ENCODE assay signal across 26 cellular contexts in genomic region chr2:217599906-217600305, GRCh38.
DNase-seq lines count a peak whose midpoint lies in the region; ATAC-seq and TF ChIP-seq lines count a peak whose summit lies in the region.
"Had no signal": no experiment of that assay in that cellular context is flagged by ENCODE, and none has a peak within 500 bp of the region (broad histone marks: within the 10 kb centered on the region; RNA-seq: fewer than 3 reads in every experiment).

No MANE protein-coding gene starts in this region.

- intact Hi-C loops in IMR-90 (cut with micrococcal nuclease) (loop anchor here (5.0 kb wide), 1 partner anchor 42 kb away; no protein-coding TSS in a partner anchor), uterus (cut with DNase I; ENCODE audit: low total_unique reads) (no loop called here)

- CTCF ChIA-PET in IMR-90 (lab: Yijun Ruan, JAX), result no interaction called here

- H3K36me3 ChIP-seq in IMR-90 (ENCODE audit: control insufficient read depth, insufficient read depth, low read length), result no peaks in the 10 kb centered on the region
- H3K36me3 ChIP-seq in hepatocyte (replicated peaks; ENCODE audit: insufficient read depth, low read depth), result no peaks in the 10 kb centered on the region
- H3K36me3 ChIP-seq in uterus, result no peaks in the 10 kb centered on the region
- H3K36me3 ChIP-seq: BLaER1 treated with 17β-estradiol and CSF1 and Interleukin-3, amounts not matched to agents 10 nM and 100 nM; HAP-1 had no signal

- H4K5ac ChIP-seq in IMR-90 (ENCODE audit: low read depth, low read length), result no peak overlapping the region

- no peak overlapping the region for H2BK20ac ChIP-seq in IMR-90 (ENCODE audit: low read depth, low read length)

- no peak overlapping the region for H2BK5ac ChIP-seq in IMR-90 (ENCODE audit: low read depth, low read length, poor library complexity, severe bottlenecking)

- no peak overlapping the region for H2BK15ac ChIP-seq in IMR-90 (ENCODE audit: low read depth, low read length)

- WGBS in IMR-90 (ENCODE audit: extremely low coverage in 2 of 2, insufficient read length in 1 of 2), 2 experiments, result no CpG with 5 or more reads among the region's 3 CpGs
- WGBS in hepatocyte (ENCODE audit: low lambda C conversion rate, missing lambda C conversion rate), result 74% methylated on average over 3 of the region's 3 CpGs

- H3K4ac ChIP-seq in IMR-90 (ENCODE audit: low read depth, low read length), result no peak overlapping the region

- H2AFZ ChIP-seq in IMR-90 (replicated peaks; ENCODE audit: low read length, poor library complexity) (no peak overlapping the region), hepatocyte (no peak overlapping the region)

- H4K20me1 ChIP-seq in IMR-90 (ENCODE audit: insufficient read depth, low read length), result no peaks in the 10 kb centered on the region
- H4K20me1 ChIP-seq in hepatocyte (ENCODE audit: insufficient read depth, poor library complexity, severe bottlenecking), result no peaks in the 10 kb centered on the region
- H4K20me1 ChIP-seq: BLaER1 treated with 17β-estradiol and CSF1 and Interleukin-3, amounts not matched to agents 10 nM and 100 nM had no signal

- no peak overlapping the region for H4K91ac ChIP-seq in IMR-90 (ENCODE audit: insufficient read depth, low read depth, low read length)

- H3K4me2 ChIP-seq in IMR-90 (ENCODE audit: low read depth, low read length), result no peak overlapping the region
- no peak overlapping the region for H3K4me2 ChIP-seq in hepatocyte
- H3K4me2 ChIP-seq: A549; BLaER1 treated with 17β-estradiol and CSF1 and Interleukin-3, amounts not matched to agents 10 nM and 100 nM; KMS-11 had no signal

- H3K9ac ChIP-seq in IMR-90 (ENCODE audit: low read depth, low read length), result no peak overlapping the region
- H3K9ac ChIP-seq: BLaER1 treated with 17β-estradiol and CSF1 and Interleukin-3, amounts not matched to agents 10 nM and 100 nM; KMS-11 had no signal

- no peak overlapping the region for H3K4me3 ChIP-seq in IMR-90 (ENCODE audit: insufficient read depth, low read depth, low read length)
- H3K4me3 ChIP-seq in hepatocyte, result no peak overlapping the region
- H3K4me3 ChIP-seq in uterus, result no peak overlapping the region
- H3K4me3 ChIP-seq: A549; BLaER1 treated with 17β-estradiol and CSF1 and Interleukin-3, amounts not matched to agents 10 nM and 100 nM; HAP-1; SK-N-MC had no signal

- no peak overlapping the region for H3K18ac ChIP-seq in IMR-90 (ENCODE audit: low read depth, low read length)

- H3K79me1 ChIP-seq in IMR-90 (ENCODE audit: low read depth in 1 of 2, low read length in 2 of 2), result no peaks in the 10 kb centered on the region

- ATAC-seq in IMR-90 (ENCODE audit: low read depth) (peak; percentile 35; the same call in 1 of the 2 replicates), left lobe of liver (no peak)
- ATAC-seq: A549 had no signal

- DNase-seq in IMR-90, result peak; percentile 29
- DNase-seq in amniotic epithelial cell (ENCODE audit: low read depth), result peak; percentile 79
- DNase-seq in hepatocyte (ENCODE audit: low spot score), result peak; percentile 52
- peak; percentile 23 for DNase-seq in superior temporal gyrus (ENCODE audit: extremely low spot score)
- no peak for DNase-seq in uterus
- no peak for DNase-seq in NCI-H446 treated with DMSO at 0.1 percent for 48 hours (lab: John Stamatoyannopoulos, UW)
- no peak for DNase-seq in left lobe of liver (ENCODE audit: low spot score)
- no peak for DNase-seq in cerebellar nuclear complex (lab: John Stamatoyannopoulos, UW)
- DNase-seq: AML-193; CD4-positive, alpha-beta T cell; GOT3; HFFc6; MM.1S; NCI-H1092; NCI-H1417 treated with DMSO at 0.1 percent for 48 hours; NCI-H1694 treated with DMSO at 0.1 percent for 48 hours; NCI-H2081; NCI-H2227 treated with DMSO at 0.1 percent for 48 hours; NCI-H510A; NCI-H69; SIG-M5 had no signal

- TF ChIP-seq POLR2A in IMR-90 (IDR thresholded peaks at IDR 0.05; ENCODE audit: low read depth, low read length) (no peak), uterus (IDR thresholded peaks at IDR 0.05) (no peak)

- in situ Hi-C loops in IMR-90 (cut with MboI; ENCODE audit: low sequenced_read_pairs), result no loop called here

- POLR2A ChIA-PET in IMR-90 (lab: Charles Lee; ENCODE audit: unreplicated experiment), result no interaction called here

- peaks cover 67% of the 10 kb centered on the region for H3K27me3 ChIP-seq in IMR-90 (ENCODE audit: control insufficient read depth, insufficient read depth, low read length)
- H3K27me3 ChIP-seq in hepatocyte, result no peaks in the 10 kb centered on the region
- no peaks in the 10 kb centered on the region for H3K27me3 ChIP-seq in uterus
- H3K27me3 ChIP-seq: BLaER1 treated with 17β-estradiol and CSF1 and Interleukin-3, amounts not matched to agents 10 nM and 100 nM had no signal

- no peak overlapping the region for H4K8ac ChIP-seq in IMR-90 (ENCODE audit: low read depth in 2 of 2, low read length in 2 of 2)

- H3K23ac ChIP-seq in IMR-90 (ENCODE audit: low read depth, low read length), result no peak overlapping the region

- H3K27ac ChIP-seq in IMR-90 (ENCODE audit: insufficient read depth, low read length) (no peak overlapping the region), hepatocyte (no peak overlapping the region), uterus (no peak overlapping the region)
- H3K27ac ChIP-seq: A549; BLaER1 treated with 17β-estradiol and CSF1 and Interleukin-3, amounts not matched to agents 10 nM and 100 nM; KMS-11; SK-N-MC had no signal

- H3K79me2 ChIP-seq in hepatocyte, result no peaks in the 10 kb centered on the region

- H3K9me1 ChIP-seq in IMR-90 (ENCODE audit: insufficient read depth, low read length), result no peaks in the 10 kb centered on the region

- BruUV-seq in IMR-90 (replicated peaks; lab: Mats Ljungman, UMichigan), result no TSS peak

- dilution Hi-C loops in IMR-90 (cut with HindIII; ENCODE audit: low sequenced_read_pairs, unreplicated experiment), result no loop called here

- H3K9me2 ChIP-seq in hepatocyte (replicated peaks; ENCODE audit: insufficient read depth), result no peaks in the 10 kb centered on the region

- H3K14ac ChIP-seq in IMR-90 (replicated peaks; ENCODE audit: low read depth, low read length), result no peak overlapping the region

- H3K4me1 ChIP-seq in IMR-90 (ENCODE audit: control insufficient read depth, insufficient read depth, low read length) (no peaks in the 10 kb centered on the region), hepatocyte (ENCODE audit: insufficient read depth) (peaks cover 6% of the 10 kb centered on the region), uterus (peaks cover 0 to 7% of the 10 kb centered on the region in 2 donors)
- H3K4me1 ChIP-seq: A549, HAP-1 had no signal

- TF ChIP-seq CTCF in IMR-90 (conservative IDR thresholded peaks at IDR 0.05; ENCODE audit: low read depth, low read length) (no peak), hepatocyte (IDR thresholded peaks at IDR 0.05; ENCODE audit: poor library complexity) (no peak), uterus (IDR thresholded peaks at IDR 0.05) (no peak)

- H2AK9ac ChIP-seq in IMR-90 (replicated peaks; ENCODE audit: low read depth, low read length, poor library complexity), result no peak overlapping the region

- H3K56ac ChIP-seq in IMR-90 (ENCODE audit: extremely low read depth, insufficient read depth, low read length), result no peak overlapping the region

- H2AK5ac ChIP-seq in IMR-90 (ENCODE audit: low read depth, low read length), result no peak overlapping the region

- no peak for TF ChIP-seq RAD21 in IMR-90 (IDR thresholded peaks at IDR 0.05; ENCODE audit: low read length)

- no peak overlapping the region for H2BK120ac ChIP-seq in IMR-90 (ENCODE audit: low read depth, low read length)

- H3K9me3 ChIP-seq in IMR-90 (ENCODE audit: control insufficient read depth, insufficient read depth, low read length), result no peaks in the 10 kb centered on the region
- no peaks in the 10 kb centered on the region for H3K9me3 ChIP-seq in hepatocyte (ENCODE audit: low read depth)
- no peaks in the 10 kb centered on the region for H3K9me3 ChIP-seq in uterus
- H3K9me3 ChIP-seq: A549; BLaER1 treated with 17β-estradiol and CSF1 and Interleukin-3, amounts not matched to agents 10 nM and 100 nM; HAP-1 had no signal

TF ChIP-seq in IMR-90, 13 proteins besides CTCF, POLR2A, EP300 and RAD21:
- no peak for TF ChIP-seq NFE2L2 (IDR thresholded peaks at IDR 0.05; ENCODE audit: low read depth, low read length)
- 0 out of 2 replicates have a peak, but pooled peaks have one; percentile 10 for TF ChIP-seq FOS (IDR thresholded peaks at IDR 0.05; ENCODE audit: low read depth, low read length)

Comparison
In these comparisons a context has a peak if more than half of its experiments do, and no peak if none do; other contexts are left out.
1. DNase-seq: peak in IMR-90 (single experiment), amniotic epithelial cell (single experiment), hepatocyte (single experiment) and superior temporal gyrus (single experiment); none in uterus (0 of 2), NCI-H446 treated with DMSO at 0.1 percent for 48 hours (single experiment), left lobe of liver (single experiment) and cerebellar nuclear complex (0 of 2).